ENCODE assay signal across 17 cellular contexts in genomic region chr9:84736076-84736475, GRCh38.
"Had no signal": no experiment of that assay in that cellular context is flagged by ENCODE, and none has a peak within 500 bp of the region (broad histone marks: within the 10 kb centered on the region; RNA-seq: fewer than 3 reads in every experiment).

No MANE protein-coding gene starts in this region.

- H3K4me1 ChIP-seq: gastroesophageal sphincter, heart left ventricle, vagina had no signal

- H3K36me3 ChIP-seq: gastroesophageal sphincter, heart left ventricle, tibial nerve, vagina had no signal

- ATAC-seq: activated naive CD8-positive, alpha-beta T cell treated with anti-CD3 and anti-CD28 coated beads, Interleukin-2, amount 50 U/mL, for 24 hours; activated T-cell treated with anti-CD3 and anti-CD28 coated beads, Interleukin-2, amount 50 U/mL, for 4 hours; esophagus mucosa; gastroesophageal sphincter; heart left ventricle; right cardiac atrium had no signal

- H3K27me3 ChIP-seq: heart left ventricle, tibial nerve, vagina had no signal

- H3K27ac ChIP-seq: gastroesophageal sphincter, heart left ventricle, vagina had no signal

- H3K4me3 ChIP-seq: gastroesophageal sphincter, heart left ventricle, tibial nerve, vagina had no signal

- H3K9me3 ChIP-seq: gastroesophageal sphincter, heart left ventricle, tibial nerve, vagina had no signal

- DNase-seq: activated CD4-positive, alpha-beta T cell treated with anti-CD3 and anti-CD28 coated beads, Interleukin-2, amount 10 ng/mL, durations not matched to agents 24 days and 14 days; activated CD8-positive, alpha-beta memory T cell treated with anti-CD3 and anti-CD28 coated beads, Interleukin-2, amount 50 U/mL, for 4 hours; activated naive CD4-positive, alpha-beta T cell treated with anti-CD3 and anti-CD28 coated beads, Interleukin-2, amount 10 ng/mL, durations not matched to agents 7 days and 5 days; activated naive CD8-positive, alpha-beta T cell treated with anti-CD3 and anti-CD28 coated beads, Interleukin-2, amount 50 U/mL, for 24 hours; activated T-cell treated with anti-CD3 and anti-CD28 coated beads, Interleukin-2, amount 50 U/mL, for 4 hours; anterior cingulate cortex; cerebellar nuclear complex; effector CD4-positive, alpha-beta T cell; heart left ventricle; midbrain; right cardiac atrium; stimulated activated CD4-positive, alpha-beta T cell treated with anti-CD3 and anti-CD28 coated beads, Interleukin-15, amount 100 ng/mL, for 24 hours; stimulated activated CD4-positive, alpha-beta T cell treated with anti-CD3 and anti-CD28 coated beads, Interleukin-2, amount 100 ng/mL, for 48 hours had no signal
